ENCODE assay signal across 23 cellular contexts in the genomic region with DNA sequence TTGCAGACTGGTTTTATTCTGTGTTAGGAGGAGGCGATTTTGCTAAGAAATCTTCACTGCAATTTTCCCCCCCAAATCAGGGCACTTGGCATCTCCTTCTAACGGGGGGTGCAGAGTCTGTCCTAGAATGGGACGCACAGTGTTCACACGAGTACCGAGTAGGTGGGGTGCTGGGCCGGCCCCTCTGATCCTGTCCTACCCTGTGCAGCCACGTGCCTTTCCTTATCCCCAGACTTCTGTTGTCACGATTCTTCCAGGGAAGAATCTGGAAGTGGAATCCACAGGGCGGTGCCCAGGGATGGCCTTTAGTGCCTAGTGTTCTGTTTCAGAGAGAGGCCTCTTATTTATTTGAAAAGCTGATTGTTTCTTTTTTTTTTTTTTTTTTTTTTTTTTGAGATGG.
"Had no signal": no experiment of that assay in that cellular context is flagged by ENCODE, and none has a peak within 500 bp of the region (broad histone marks: within the 10 kb centered on the region; RNA-seq: fewer than 3 reads in every experiment).

No MANE protein-coding gene starts in this region.

- H3K4me1 ChIP-seq: pancreas, uterus had no signal

- H3K9me3 ChIP-seq: esophagus muscularis mucosa, neutrophil, pancreas, thyroid gland, uterus had no signal

- H3K36me3 ChIP-seq: brain microvascular endothelial cell, pancreas, thyroid gland, uterus had no signal

- H3K9me3 Mint-ChIP-seq: activated naive CD4-positive, alpha-beta T cell treated with anti-CD3 and anti-CD28 coated beads, Interleukin-2, amount 10 ng/mL, durations not matched to agents 7 days and 5 days; central memory CD8-positive, alpha-beta T cell; natural killer cell treated with Interleukin-12 subunit alpha and Interleukin-12 subunit beta and Interleukin-15 and Interleukin-18, amount 100 ng/mL, for 72 hours had no signal

- ATAC-seq: natural killer cell treated with Interleukin-12 subunit alpha and Interleukin-12 subunit beta and Interleukin-15 and Interleukin-18, amount 100 ng/mL, for 72 hours; pancreas; T-cell had no signal

- H3K27ac Mint-ChIP-seq: activated naive CD4-positive, alpha-beta T cell treated with anti-CD3 and anti-CD28 coated beads, Interleukin-2, amount 10 ng/mL, durations not matched to agents 7 days and 5 days; natural killer cell treated with Interleukin-12 subunit alpha and Interleukin-12 subunit beta and Interleukin-15 and Interleukin-18, amount 100 ng/mL, for 72 hours; T-cell had no signal

- H3K27ac ChIP-seq: brain microvascular endothelial cell, esophagus muscularis mucosa, pancreas, thyroid gland had no signal

- H3K4me1 Mint-ChIP-seq: activated naive CD4-positive, alpha-beta T cell treated with anti-CD3 and anti-CD28 coated beads, Interleukin-2, amount 10 ng/mL, durations not matched to agents 7 days and 5 days had no signal

- H3K4me3 ChIP-seq: esophagus muscularis mucosa, lung, pancreas, thyroid gland, uterus had no signal

- H3K36me3 Mint-ChIP-seq: activated naive CD4-positive, alpha-beta T cell treated with anti-CD3 and anti-CD28 coated beads, Interleukin-2, amount 10 ng/mL, durations not matched to agents 7 days and 5 days; natural killer cell treated with Interleukin-12 subunit alpha and Interleukin-12 subunit beta and Interleukin-15 and Interleukin-18, amount 100 ng/mL, for 72 hours had no signal

- H3K27me3 Mint-ChIP-seq: activated naive CD4-positive, alpha-beta T cell treated with anti-CD3 and anti-CD28 coated beads, Interleukin-2, amount 10 ng/mL, durations not matched to agents 7 days and 5 days; central memory CD8-positive, alpha-beta T cell; natural killer cell treated with Interleukin-12 subunit alpha and Interleukin-12 subunit beta and Interleukin-15 and Interleukin-18, amount 100 ng/mL, for 72 hours; T-cell had no signal

- DNase-seq: activated CD4-positive, alpha-beta T cell treated with anti-CD3 and anti-CD28 coated beads, Interleukin-2, amount 50 U/mL, for 1 hour; activated CD4-positive, CD25-positive, alpha-beta regulatory T cell treated with anti-CD3 and anti-CD28 coated beads, Interleukin-2, amount 50 U/mL, for 72 hours; activated CD8-positive, alpha-beta memory T cell treated with anti-CD3 and anti-CD28 coated beads, Interleukin-2, amount 50 U/mL, for 4 hours; activated effector memory CD4-positive, alpha-beta T cell treated with Interleukin-2 at 50 U/mL for 16 hours; activated naive CD4-positive, alpha-beta T cell treated with anti-CD3 and anti-CD28 coated beads, Interleukin-2, amount 10 ng/mL, durations not matched to agents 7 days and 5 days; activated T-cell treated with anti-CD3 and anti-CD28 coated beads, Interleukin-2, amount 50 U/mL, for 48 hours; brain microvascular endothelial cell; effector CD4-positive, alpha-beta T cell; pancreas; stimulated activated CD4-positive, alpha-beta T cell treated with anti-CD3 and anti-CD28 coated beads, Interleukin-12 subunit alpha, Interleukin-12 subunit beta, amount 100 ng/mL, for 4 hours; stimulated activated CD4-positive, alpha-beta T cell treated with anti-CD3 and anti-CD28 coated beads, Interleukin-1b, Interleukin-23, amount 100 ng/mL, for 48 hours; stimulated activated CD8-positive, alpha-beta memory T cell treated with anti-CD3 and anti-CD28 coated beads, Interleukin-4, amount 100 ng/mL, for 48 hours; stimulated activated naive CD4-positive, alpha-beta T cell treated with Interleukin-2 at 50 U/mL for 16 hours; T-cell; T-helper 9 cell; thyroid gland had no signal

- H3K4me3 Mint-ChIP-seq: activated naive CD4-positive, alpha-beta T cell treated with anti-CD3 and anti-CD28 coated beads, Interleukin-2, amount 10 ng/mL, durations not matched to agents 7 days and 5 days; central memory CD8-positive, alpha-beta T cell; mesothelial cell of epicardium; natural killer cell treated with Interleukin-12 subunit alpha and Interleukin-12 subunit beta and Interleukin-15 and Interleukin-18, amount 100 ng/mL, for 72 hours; T-cell had no signal

- H3K27me3 ChIP-seq: brain microvascular endothelial cell, esophagus muscularis mucosa, neutrophil, pancreas, thyroid gland, uterus had no signal
